ENCODE assay signal across 22 cellular contexts in the genomic region with DNA sequence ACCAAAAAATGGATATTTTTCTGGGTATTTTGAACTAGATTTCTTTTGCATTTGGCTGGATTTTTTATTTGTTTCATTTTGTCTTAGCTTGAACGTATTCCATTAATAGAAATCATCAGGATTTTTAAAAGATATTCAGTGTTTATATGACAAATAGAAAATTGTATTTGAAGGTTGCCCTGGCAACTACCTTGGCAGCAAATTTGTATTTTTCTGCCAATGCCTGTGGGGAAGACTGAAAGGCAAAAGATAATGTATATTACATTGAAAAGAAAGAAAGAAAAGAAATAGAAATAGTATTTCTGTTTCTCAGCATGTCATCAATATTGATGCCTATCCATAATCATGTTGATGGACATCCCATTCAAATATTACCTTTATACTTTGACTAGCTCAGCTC. TPM values are rescaled to one million over a fixed set of nuclear protein-coding genes. Genes with fewer than 3 reads are reported as not detected.
DNase-seq lines count a peak whose midpoint lies in the region; ATAC-seq and TF ChIP-seq lines count a peak whose summit lies in the region.
"Had no signal": no experiment of that assay in that cellular context is flagged by ENCODE, and none has a peak within 500 bp of the region (broad histone marks: within the 10 kb centered on the region; RNA-seq: fewer than 3 reads in every experiment).

No MANE protein-coding gene starts in this region.

- 2 to 7% (median 4%) methylated on average over 1 of the region's 1 CpG for WGBS in ovary, 3 donors
- WGBS in upper lobe of left lung, 2 donors, result 40 to 53% methylated on average over 1 of the region's 1 CpG

- H3K27me3 ChIP-seq in ovary (no peaks in the 10 kb centered on the region), upper lobe of left lung (no peaks in the 10 kb centered on the region), WERI-Rb-1 (ENCODE audit: insufficient read depth, low read depth, severe bottlenecking) (no peaks in the 10 kb centered on the region)
- H3K27me3 ChIP-seq: brain microvascular endothelial cell had no signal

- no peak for TF ChIP-seq POLR2A in ovary (IDR thresholded peaks at IDR 0.05)
- no peak for TF ChIP-seq POLR2A in upper lobe of left lung (IDR thresholded peaks at IDR 0.05)

- H3K4me1 ChIP-seq in ovary (ENCODE audit: insufficient read depth) (peaks cover 2% of the 10 kb centered on the region), upper lobe of left lung (peaks cover 0 to 14% (median 6%) of the 10 kb centered on the region in 4 donors)
- H3K4me1 ChIP-seq: Caco-2 had no signal

- H3K36me3 ChIP-seq in ovary, result no peaks in the 10 kb centered on the region
- H3K36me3 ChIP-seq in upper lobe of left lung, result no peaks in the 10 kb centered on the region
- no peaks in the 10 kb centered on the region for H3K36me3 ChIP-seq in WERI-Rb-1
- H3K36me3 ChIP-seq: brain microvascular endothelial cell had no signal

- intact Hi-C loops in ovary (cut with DNase I), result no loop called here

- no peak for TF ChIP-seq EP300 in ovary (IDR thresholded peaks at IDR 0.05)
- no peak for TF ChIP-seq EP300 in upper lobe of left lung (IDR thresholded peaks at IDR 0.05)

- no peak for TF ChIP-seq CTCF in ovary (IDR thresholded peaks at IDR 0.05)
- TF ChIP-seq CTCF in upper lobe of left lung (IDR thresholded peaks at IDR 0.05), result no peak
- no peak for TF ChIP-seq CTCF in WERI-Rb-1 (IDR thresholded peaks at IDR 0.05; ENCODE audit: low read depth, low read length)

- ATAC-seq in upper lobe of left lung (ENCODE audit: low FRiP score in 2 of 2) (no peak), GM21528 (IDR thresholded peaks at IDR 0.05; ENCODE audit: low FRiP score, unreplicated experiment) (no peak)
- ATAC-seq: K562 had no signal

- DNase-seq in EL (peak; percentile 11), NCI-H446 treated with DMSO at 0.1 percent for 48 hours (lab: John Stamatoyannopoulos, UW) (peak; percentile 40), dermis blood vessel endothelial cell (peak; percentile 39), ovary (peak in 4 of 5 donors; percentile 25 to 70 (median 34)), upper lobe of left lung (no peak), WERI-Rb-1 (no peak), SW480 (ENCODE audit: low spot score) (no peak)
- DNase-seq: activated CD4-positive, alpha-beta memory T cell treated with anti-CD3 and anti-CD28 coated beads for 36 hours; activated naive CD4-positive, alpha-beta T cell treated with anti-CD3 and anti-CD28 coated beads, Interleukin-2, amount 50 U/mL, for 16 hours; activated T-cell treated with anti-CD3 and anti-CD28 coated beads, Interleukin-2, amount 50 U/mL, for 24 hours; AML-193; brain microvascular endothelial cell; Caco-2; effector CD8-positive, alpha-beta T cell; hypothalamus; NK-92 treated with Interleukin-12 subunit alpha and Interleukin-12 subunit beta, amount 100 ng/mL, for 24 hours; stimulated activated CD4-positive, alpha-beta T cell treated with anti-CD3 and anti-CD28 coated beads, Interleukin-4, amount 100 ng/mL, for 1 hour; substantia nigra had no signal

- H3K27ac ChIP-seq in ovary (no peak overlapping the region), upper lobe of left lung (no peak overlapping the region), WERI-Rb-1 (no peak overlapping the region)
- H3K27ac ChIP-seq: brain microvascular endothelial cell, RWPE1 had no signal

- no peak overlapping the region for H3K4me3 ChIP-seq in ovary
- H3K4me3 ChIP-seq in upper lobe of left lung, result no peak overlapping the region
- H3K4me3 ChIP-seq in WERI-Rb-1 (ENCODE audit: low read depth, low read length), result no peak overlapping the region
- H3K4me3 ChIP-seq: K562 had no signal

- H3K9me3 ChIP-seq in ovary (no peaks in the 10 kb centered on the region), upper lobe of left lung (no peaks in the 10 kb centered on the region), WERI-Rb-1 (ENCODE audit: severe bottlenecking) (no peaks in the 10 kb centered on the region)
- H3K9me3 ChIP-seq: Caco-2 had no signal

RNA-seq across cellular contexts. Expression of gene VCAM1, which starts 16.8 kb away (rescaled TPM):
- total RNA-seq in dermis blood vessel endothelial cell (6.2 and 24.5 TPM in 2 replicates), ovary (10 to 100 TPM; 19.0 to 52.6 (median 30.0) TPM), upper lobe of left lung (10 to 100 TPM in 1 of 6 donors, 1 to 10 TPM in 5; 1.0 to 12.5 (median 3.2) TPM)
- 10 to 100 TPM; 47.7 to 91.4 TPM for polyA plus RNA-seq in ovary
- total RNA-seq: activated CD4-positive, alpha-beta memory T cell treated with anti-CD3 and anti-CD28 coated beads for 36 hours; Caco-2; H1 had no signal

Comparison
In these comparisons a context has a peak if more than half of its experiments do, and no peak if none do; other contexts are left out.
1. DNase-seq: peak in EL (single experiment), NCI-H446 treated with DMSO at 0.1 percent for 48 hours (single experiment), dermis blood vessel endothelial cell (single experiment) and ovary (4 of 5); none in upper lobe of left lung (0 of 2), WERI-Rb-1 (single experiment) and SW480 (single experiment).